ENCODE assay signal across 23 cellular contexts in the genomic region with DNA sequence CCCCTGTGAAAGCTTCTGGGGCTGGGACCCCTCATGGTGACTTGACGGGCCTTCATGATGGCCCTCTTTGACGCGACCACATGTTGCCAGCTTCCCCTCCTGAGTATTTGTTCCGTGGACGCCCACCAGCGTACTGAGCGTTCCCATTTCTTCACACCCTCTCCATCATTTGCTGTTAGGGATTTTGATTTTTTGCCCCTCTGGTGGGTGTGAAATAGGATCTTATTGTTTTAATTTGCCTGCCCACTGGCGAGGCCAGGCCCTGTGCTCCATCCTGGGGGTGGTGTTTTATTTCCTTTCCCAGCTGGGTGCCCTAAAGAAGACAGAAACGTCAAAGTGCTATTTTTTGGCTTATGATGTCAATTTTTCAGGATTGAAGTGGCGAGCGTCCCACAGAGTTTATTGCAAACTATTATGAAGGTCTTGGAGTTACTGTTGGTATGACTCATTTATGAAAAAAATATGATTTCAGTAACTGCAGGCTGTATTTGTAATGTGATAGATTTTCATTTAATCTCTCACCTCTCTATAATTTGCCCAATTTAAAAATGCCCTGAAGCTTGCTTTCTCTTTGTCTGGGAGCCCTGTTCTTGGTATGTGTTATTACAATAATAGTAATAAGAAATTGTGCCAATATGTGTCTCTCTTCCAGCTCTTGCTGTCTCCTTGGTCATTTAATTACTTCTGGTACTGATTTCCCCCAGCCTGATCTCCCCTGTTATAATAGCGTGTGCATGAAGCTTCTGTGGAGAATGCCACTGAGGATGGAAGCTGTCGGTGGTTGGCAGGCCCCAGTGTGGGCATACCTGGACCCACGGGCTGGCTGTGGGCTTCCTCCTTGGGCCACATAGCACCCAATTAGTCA. TPM values are rescaled to one million over a fixed set of nuclear protein-coding genes. Genes with fewer than 3 reads are reported as not detected.
DNase-seq lines count a peak whose midpoint lies in the region; ATAC-seq, FAIRE-seq and TF ChIP-seq lines count a peak whose summit lies in the region.
"Had no signal": no experiment of that assay in that cellular context is flagged by ENCODE, and none has a peak within 500 bp of the region (broad histone marks: within the 10 kb centered on the region; RNA-seq: fewer than 3 reads in every experiment).

No MANE protein-coding gene starts in this region.

- 83% methylated on average over 14 of the region's 14 CpGs for WGBS in right cardiac atrium

- H3K4me3 ChIP-seq in right cardiac atrium (ENCODE audit: low read length) (no peak overlapping the region), keratinocyte (ENCODE audit: control insufficient read depth in 2 of 3, extremely low read depth in 1 of 3, insufficient read depth in 2 of 3, low read depth in 1 of 3, low read length in 3 of 3) (no peak overlapping the region)

- H3K27me3 ChIP-seq in right cardiac atrium (ENCODE audit: control insufficient read depth, insufficient read depth) (no peaks in the 10 kb centered on the region), keratinocyte (ENCODE audit: control insufficient read depth, extremely low read depth, insufficient read depth, low read length) (no peaks in the 10 kb centered on the region)

- peak; percentile 27 for DNase-seq in cardiac septum (ENCODE audit: low spot score)
- no peak for DNase-seq in right cardiac atrium
- peak; percentile 24 for DNase-seq in MCF 10A (ENCODE audit: unreplicated experiment)
- no peak for DNase-seq in keratinocyte (ENCODE audit: low read depth, low spot score)
- no peak for DNase-seq in NCI-H187 treated with DMSO at 0.1 percent for 48 hours (lab: John Stamatoyannopoulos, UW)
- DNase-seq in activated CD8-positive, alpha-beta T cell treated with anti-CD3 and anti-CD28 coated beads, Interleukin-2, amount 10 ng/mL, durations not matched to agents 7 days and 5 days: no peak
- DNase-seq: amniotic stem cell; dermis blood vessel endothelial cell; DMS79; HCEC 1CT; Karpas-422; naive thymus-derived CD8-positive, alpha-beta T cell; NCI-H1417 treated with DMSO at 0.1 percent for 48 hours; trophoblast cell had no signal

- intact Hi-C loops in cardiac septum (cut with DNase I): no loop called here
- intact Hi-C loops in right cardiac atrium (cut with DNase I): no loop called here
- intact Hi-C loops in MCF 10A (cut with micrococcal nuclease): no loop called here

- peak overlapping the region; percentile 42 for H3K4me2 ChIP-seq in keratinocyte (ENCODE audit: control insufficient read depth, extremely low read depth, insufficient read depth, low read depth, low read length)

- no peaks in the 10 kb centered on the region for H3K36me3 ChIP-seq in keratinocyte (ENCODE audit: control insufficient read depth in 2 of 2, extremely low read depth in 1 of 2, insufficient read depth in 2 of 2, low read length in 2 of 2)

- no peak overlapping the region for H3K4me3 Mint-ChIP-seq in MCF 10A (ENCODE audit: unreplicated experiment)
- no peak overlapping the region for H3K4me3 Mint-ChIP-seq in activated CD8-positive, alpha-beta T cell treated with anti-CD3 and anti-CD28 coated beads, Interleukin-2, amount 10 ng/mL, durations not matched to agents 7 days and 5 days
- H3K4me3 Mint-ChIP-seq: CD14-positive monocyte; naive thymus-derived CD8-positive, alpha-beta T cell; stimulated activated memory B cell treated with anti-CD40 and anti-IgM and Interleukin-4, amounts not matched to agents 10 μg/mL and 1 μg/mL and 100 μg/mL, for 72 hours; T-helper 1 cell treated with Interleukin-12 subunit alpha and Interleukin-12 subunit beta and Interleukin-4 antibody, amounts not matched to agents 30 μg/mL and 1 μg/mL, for 36 hours had no signal

- H3K27ac Mint-ChIP-seq in MCF 10A (ENCODE audit: low read depth, unreplicated experiment): no peak overlapping the region
- no peak overlapping the region for H3K27ac Mint-ChIP-seq in activated CD8-positive, alpha-beta T cell treated with anti-CD3 and anti-CD28 coated beads, Interleukin-2, amount 10 ng/mL, durations not matched to agents 7 days and 5 days
- H3K27ac Mint-ChIP-seq: naive thymus-derived CD8-positive, alpha-beta T cell; progenitor cell of endocrine pancreas; stimulated activated memory B cell treated with anti-CD40 and anti-IgM and Interleukin-4, amounts not matched to agents 10 μg/mL and 1 μg/mL and 100 μg/mL, for 72 hours; T-helper 1 cell treated with Interleukin-12 subunit alpha and Interleukin-12 subunit beta and Interleukin-4 antibody, amounts not matched to agents 30 μg/mL and 1 μg/mL, for 36 hours had no signal

- FAIRE-seq in keratinocyte (lab: Jason Lieb, UNC): no peak
- FAIRE-seq: GM19239 had no signal

- peaks cover 3% of the 10 kb centered on the region for H3K4me1 ChIP-seq in right cardiac atrium (ENCODE audit: control insufficient read depth, insufficient read depth, low read length)
- H3K4me1 ChIP-seq in keratinocyte (ENCODE audit: control insufficient read depth, extremely low read depth, insufficient read depth, low read length): peaks cover 24% of the 10 kb centered on the region

- BruUV-seq in MCF 10A (replicated peaks; lab: Mats Ljungman, UMichigan): no TSS peak

- no peaks in the 10 kb centered on the region for H4K20me1 ChIP-seq in keratinocyte (ENCODE audit: control insufficient read depth, extremely low read depth, insufficient read depth, low read length)

- TF ChIP-seq CTCF in MCF 10A (IDR thresholded peaks at IDR 0.05; ENCODE audit: unreplicated experiment): no peak
- TF ChIP-seq CTCF in keratinocyte (optimal IDR thresholded peaks at IDR 0.05 in 1 of 3, IDR thresholded peaks at IDR 0.05 in 1 of 3, conservative IDR thresholded peaks at IDR 0.05 in 1 of 3; ENCODE audit: extremely low read depth in 1 of 3, insufficient read depth in 2 of 3, low read length in 3 of 3): no peak

- no peaks in the 10 kb centered on the region for H3K36me3 Mint-ChIP-seq in MCF 10A (ENCODE audit: insufficient read depth, unreplicated experiment)
- H3K36me3 Mint-ChIP-seq in activated CD8-positive, alpha-beta T cell treated with anti-CD3 and anti-CD28 coated beads, Interleukin-2, amount 10 ng/mL, durations not matched to agents 7 days and 5 days (ENCODE audit: low read depth): peaks cover 2% of the 10 kb centered on the region

- H3K9me3 ChIP-seq in right cardiac atrium (ENCODE audit: control insufficient read depth, low read length): no peaks in the 10 kb centered on the region
- H3K9me3 ChIP-seq in keratinocyte (ENCODE audit: control insufficient read depth, low read depth, low read length): no peaks in the 10 kb centered on the region

- ATAC-seq in right cardiac atrium: no peak
- ATAC-seq in GM18870 (IDR thresholded peaks at IDR 0.05; ENCODE audit: unreplicated experiment): no peak
- ATAC-seq in HG03457 (IDR thresholded peaks at IDR 0.05; ENCODE audit: unreplicated experiment): no peak
- ATAC-seq in activated CD8-positive, alpha-beta T cell treated with anti-CD3 and anti-CD28 coated beads, Interleukin-2, amount 10 ng/mL, durations not matched to agents 7 days and 5 days: no peak
- ATAC-seq: naive thymus-derived CD8-positive, alpha-beta T cell; Right ventricle myocardium inferior; stimulated activated memory B cell treated with anti-CD40 and anti-IgM and Interleukin-4, amounts not matched to agents 10 μg/mL and 1 μg/mL and 100 μg/mL, for 72 hours had no signal

- POLR2A ChIA-PET in MCF 10A (lab: Yijun Ruan, JAX): interaction anchor here (0.9 to 2.6 kb wide), 3 partner anchors 14 to 24 kb away, joined by 3 to 10 read pairs (median 4); no protein-coding TSS in a partner anchor
- POLR2A ChIA-PET in activated CD8-positive, alpha-beta T cell treated with anti-CD3 and anti-CD28 coated beads, Interleukin-2, amount 10 ng/mL, durations not matched to agents 7 days and 5 days (lab: Charles Lee): no interaction called here

- no peaks in the 10 kb centered on the region for H3K27me3 Mint-ChIP-seq in MCF 10A (ENCODE audit: insufficient read depth, unreplicated experiment)
- no peaks in the 10 kb centered on the region for H3K27me3 Mint-ChIP-seq in activated CD8-positive, alpha-beta T cell treated with anti-CD3 and anti-CD28 coated beads, Interleukin-2, amount 10 ng/mL, durations not matched to agents 7 days and 5 days (ENCODE audit: low read depth)
- H3K27me3 Mint-ChIP-seq: naive thymus-derived CD8-positive, alpha-beta T cell; progenitor cell of endocrine pancreas; stimulated activated memory B cell treated with anti-CD40 and anti-IgM and Interleukin-4, amounts not matched to agents 10 μg/mL and 1 μg/mL and 100 μg/mL, for 72 hours had no signal

- H3K9me1 ChIP-seq in keratinocyte (ENCODE audit: control insufficient read depth, extremely low read depth, insufficient read depth, low read length): peaks cover 3% of the 10 kb centered on the region

- peaks cover 18% of the 10 kb centered on the region for H3K4me1 Mint-ChIP-seq in MCF 10A (ENCODE audit: insufficient read depth, unreplicated experiment)
- peaks cover 14% of the 10 kb centered on the region for H3K4me1 Mint-ChIP-seq in activated CD8-positive, alpha-beta T cell treated with anti-CD3 and anti-CD28 coated beads, Interleukin-2, amount 10 ng/mL, durations not matched to agents 7 days and 5 days (ENCODE audit: low read depth)

- no peaks in the 10 kb centered on the region for H3K9me3 Mint-ChIP-seq in MCF 10A (ENCODE audit: unreplicated experiment)
- no peaks in the 10 kb centered on the region for H3K9me3 Mint-ChIP-seq in activated CD8-positive, alpha-beta T cell treated with anti-CD3 and anti-CD28 coated beads, Interleukin-2, amount 10 ng/mL, durations not matched to agents 7 days and 5 days (ENCODE audit: insufficient read depth)
- H3K9me3 Mint-ChIP-seq: CD14-positive monocyte; T-helper 1 cell treated with Interleukin-12 subunit alpha and Interleukin-12 subunit beta and Interleukin-4 antibody, amounts not matched to agents 30 μg/mL and 1 μg/mL, for 36 hours had no signal

- CTCF ChIA-PET in MCF 10A (lab: Yijun Ruan, JAX): interaction anchor here (1.0 to 2.8 kb wide), 3 partner anchors 17 to 223 kb away, joined by 4 to 17 read pairs (median 7); no protein-coding TSS in a partner anchor
- CTCF ChIA-PET in activated CD8-positive, alpha-beta T cell treated with anti-CD3 and anti-CD28 coated beads, Interleukin-2, amount 10 ng/mL, durations not matched to agents 7 days and 5 days (lab: Charles Lee): interaction anchor here (1.4 kb wide), 1 partner anchor 40 kb away, joined by 5 read pairs; no protein-coding TSS in a partner anchor

- H3K79me2 ChIP-seq in keratinocyte (ENCODE audit: control insufficient read depth, insufficient read depth, low read length): no peaks in the 10 kb centered on the region

- H3K9ac ChIP-seq in keratinocyte (ENCODE audit: control insufficient read depth, extremely low read depth, insufficient read depth, low read length): no peak overlapping the region

- H3K27ac ChIP-seq in right cardiac atrium (ENCODE audit: low read length) (no peak overlapping the region), keratinocyte (ENCODE audit: control insufficient read depth, insufficient read depth, low read length) (peak overlapping the region; percentile 53)
- H3K27ac ChIP-seq: epithelial cell of prostate had no signal

- dilution Hi-C loops in keratinocyte (cut with MboI; ENCODE audit: extremely low pct_ligation_motif_present, low sequenced_read_pairs): no loop called here

- H2AFZ ChIP-seq in keratinocyte (ENCODE audit: control insufficient read depth, low read length): no peak overlapping the region

RNA-seq across cellular contexts. Expression of a gene that starts 46.5 kb away (rescaled TPM):
- total RNA-seq in cardiac septum (5.8 TPM), right cardiac atrium (1 to 10 TPM; 4.4 to 6.3 (median 5.3) TPM), MCF 10A (2022) (14.3 and 18.2 TPM in 2 replicates)
- polyA plus RNA-seq in right cardiac atrium (4.6 TPM), keratinocyte (5.4 to 6.5 TPM (median 5.8 TPM) in 3 replicates)
- polyA plus RNA-seq in keratinocyte (2011; ENCODE audit: low read depth): 3.7 TPM
- 4.5 and 5.2 TPM in 2 replicates for polyA plus RNA-seq in keratinocyte (2011; cell fraction: cytosol; rRNA removed)
- 9.0 and 10.0 TPM in 2 replicates for polyA plus RNA-seq in keratinocyte (2011; cell fraction: nucleus; rRNA removed)
- 5.0 and 5.9 TPM in 2 replicates for polyA plus RNA-seq in keratinocyte (2012; ENCODE audit: low replicate concordance)
- 5.4 to 10.0 TPM (median 6.4 TPM) in 3 replicates for polyA minus RNA-seq in keratinocyte
- 9.2 TPM for polyA minus RNA-seq in keratinocyte (2011; cell fraction: cytosol; rRNA and poly(A)+ RNA removed)
- 5.4 and 7.1 TPM in 2 replicates for polyA minus RNA-seq in keratinocyte (2011; cell fraction: nucleus; rRNA and poly(A)+ RNA removed)
- 1 to 10 TPM; 7.2 to 7.9 TPM for total RNA-seq in activated CD8-positive, alpha-beta T cell treated with anti-CD3 and anti-CD28 coated beads, Interleukin-2, amount 10 ng/mL, durations not matched to agents 7 days and 5 days

Comparison
In these comparisons a context has a peak if more than half of its experiments do, and no peak if none do; other contexts are left out.
1. DNase-seq: peak in cardiac septum (single experiment) and MCF 10A (single experiment); none in right cardiac atrium (0 of 3), keratinocyte (single experiment), NCI-H187 treated with DMSO at 0.1 percent for 48 hours (single experiment) and activated CD8-positive, alpha-beta T cell treated with anti-CD3 and anti-CD28 coated beads, Interleukin-2, amount 10 ng/mL, durations not matched to agents 7 days and 5 days (single experiment).